1 cellular context compared by ENCODE assay signal in the genomic region with DNA sequence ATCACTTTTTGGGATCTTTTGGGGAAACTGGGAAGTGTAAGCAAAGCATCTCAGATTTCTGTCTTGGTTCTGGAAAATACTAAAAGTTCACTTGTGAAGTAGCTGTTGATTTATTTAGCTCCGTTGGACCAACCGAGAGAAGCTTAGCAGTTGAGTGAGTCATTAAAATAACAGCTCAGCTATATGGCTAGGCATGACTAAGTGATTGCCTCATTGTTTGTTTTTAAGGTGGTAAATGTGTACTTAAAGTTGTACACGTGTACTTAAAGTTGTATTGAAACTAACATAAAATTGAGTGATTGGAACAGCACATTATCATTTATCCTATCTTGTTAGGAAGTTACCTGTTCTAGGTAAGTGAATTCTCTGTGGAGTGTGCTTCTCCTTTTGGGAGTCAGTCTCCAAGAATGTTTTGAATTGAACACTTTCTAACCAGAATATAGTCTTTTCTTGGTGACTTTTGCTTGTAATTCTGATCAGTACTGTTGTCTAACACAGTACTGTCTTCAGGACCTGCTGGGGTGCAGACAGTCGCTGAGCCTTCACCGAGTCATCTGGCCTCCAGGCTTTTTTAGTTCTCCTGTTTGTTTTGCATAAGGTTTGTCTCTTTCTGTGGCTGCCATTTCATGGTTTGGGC.
TF ChIP-seq lines count a peak whose summit lies in the region.

No MANE protein-coding gene starts in this region.

TF ChIP-seq in K562, 482 proteins besides CTCF, POLR2A, EP300 and RAD21 (continued from another document and continues in another):
- no peak for TF ChIP-seq ZBTB7A (IDR thresholded peaks at IDR 0.05; ENCODE audit: borderline replicate concordance, control insufficient read depth, low read depth, low read length)
- TF ChIP-seq ZNF583 (CRISPR knock-in tag; IDR thresholded peaks at IDR 0.05), result no peak
- no peak for TF ChIP-seq RBBP5 (IDR thresholded peaks at IDR 0.05; ENCODE audit: borderline replicate concordance, insufficient read depth, low read length, poor library complexity, severe bottlenecking)
- TF ChIP-seq ZNF184 (CRISPR knock-in tag; IDR thresholded peaks at IDR 0.05), result no peak
- no peak for TF ChIP-seq ARID2 (IDR thresholded peaks at IDR 0.05)
- no peak for TF ChIP-seq ZNF644 (tag; IDR thresholded peaks at IDR 0.05; ENCODE audit: low read depth)
- no peak for TF ChIP-seq ZNF764 (CRISPR knock-in tag; IDR thresholded peaks at IDR 0.05; ENCODE audit: low read depth)
- TF ChIP-seq TCFL5 (CRISPR knock-in tag; conservative IDR thresholded peaks at IDR 0.05), result no peak
- TF ChIP-seq CBX8 (IDR thresholded peaks at IDR 0.05; ENCODE audit: borderline replicate concordance, extremely low read depth, low read depth, low read length, poor library complexity, severe bottlenecking), result no peak
- TF ChIP-seq MAFK (IDR thresholded peaks at IDR 0.05; ENCODE audit: low read length), result peak; percentile 80
- no peak for TF ChIP-seq PHB (CRISPR knock-in tag; IDR thresholded peaks at IDR 0.05)
- TF ChIP-seq TARDBP (IDR thresholded peaks at IDR 0.05), result no peak
- TF ChIP-seq NR3C1 (CRISPR knock-in tag; IDR thresholded peaks at IDR 0.05), result no peak
- TF ChIP-seq, protein P1, sequence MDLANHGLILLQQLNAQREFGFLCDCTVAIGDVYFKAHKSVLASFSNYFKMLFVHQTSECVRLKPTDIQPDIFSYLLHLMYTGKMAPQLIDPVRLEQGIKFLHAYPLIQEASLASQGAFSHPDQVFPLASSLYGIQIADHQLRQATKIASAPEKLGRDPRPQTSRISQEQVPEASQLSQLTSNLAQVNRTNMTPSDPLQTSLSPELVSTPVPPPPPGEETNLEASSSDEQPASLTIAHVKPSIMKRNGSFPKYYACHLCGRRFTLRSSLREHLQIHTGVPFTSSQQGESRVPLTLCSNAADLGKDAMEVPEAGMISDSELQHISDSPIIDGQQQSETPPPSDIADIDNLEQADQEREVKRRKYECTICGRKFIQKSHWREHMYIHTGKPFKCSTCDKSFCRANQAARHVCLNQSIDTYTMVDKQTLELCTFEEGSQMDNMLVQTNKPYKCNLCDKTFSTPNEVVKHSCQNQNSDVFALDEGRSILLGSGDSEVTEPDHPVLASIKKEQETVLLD (IDR thresholded peaks at IDR 0.05), result no peak
- TF ChIP-seq, protein P2, sequence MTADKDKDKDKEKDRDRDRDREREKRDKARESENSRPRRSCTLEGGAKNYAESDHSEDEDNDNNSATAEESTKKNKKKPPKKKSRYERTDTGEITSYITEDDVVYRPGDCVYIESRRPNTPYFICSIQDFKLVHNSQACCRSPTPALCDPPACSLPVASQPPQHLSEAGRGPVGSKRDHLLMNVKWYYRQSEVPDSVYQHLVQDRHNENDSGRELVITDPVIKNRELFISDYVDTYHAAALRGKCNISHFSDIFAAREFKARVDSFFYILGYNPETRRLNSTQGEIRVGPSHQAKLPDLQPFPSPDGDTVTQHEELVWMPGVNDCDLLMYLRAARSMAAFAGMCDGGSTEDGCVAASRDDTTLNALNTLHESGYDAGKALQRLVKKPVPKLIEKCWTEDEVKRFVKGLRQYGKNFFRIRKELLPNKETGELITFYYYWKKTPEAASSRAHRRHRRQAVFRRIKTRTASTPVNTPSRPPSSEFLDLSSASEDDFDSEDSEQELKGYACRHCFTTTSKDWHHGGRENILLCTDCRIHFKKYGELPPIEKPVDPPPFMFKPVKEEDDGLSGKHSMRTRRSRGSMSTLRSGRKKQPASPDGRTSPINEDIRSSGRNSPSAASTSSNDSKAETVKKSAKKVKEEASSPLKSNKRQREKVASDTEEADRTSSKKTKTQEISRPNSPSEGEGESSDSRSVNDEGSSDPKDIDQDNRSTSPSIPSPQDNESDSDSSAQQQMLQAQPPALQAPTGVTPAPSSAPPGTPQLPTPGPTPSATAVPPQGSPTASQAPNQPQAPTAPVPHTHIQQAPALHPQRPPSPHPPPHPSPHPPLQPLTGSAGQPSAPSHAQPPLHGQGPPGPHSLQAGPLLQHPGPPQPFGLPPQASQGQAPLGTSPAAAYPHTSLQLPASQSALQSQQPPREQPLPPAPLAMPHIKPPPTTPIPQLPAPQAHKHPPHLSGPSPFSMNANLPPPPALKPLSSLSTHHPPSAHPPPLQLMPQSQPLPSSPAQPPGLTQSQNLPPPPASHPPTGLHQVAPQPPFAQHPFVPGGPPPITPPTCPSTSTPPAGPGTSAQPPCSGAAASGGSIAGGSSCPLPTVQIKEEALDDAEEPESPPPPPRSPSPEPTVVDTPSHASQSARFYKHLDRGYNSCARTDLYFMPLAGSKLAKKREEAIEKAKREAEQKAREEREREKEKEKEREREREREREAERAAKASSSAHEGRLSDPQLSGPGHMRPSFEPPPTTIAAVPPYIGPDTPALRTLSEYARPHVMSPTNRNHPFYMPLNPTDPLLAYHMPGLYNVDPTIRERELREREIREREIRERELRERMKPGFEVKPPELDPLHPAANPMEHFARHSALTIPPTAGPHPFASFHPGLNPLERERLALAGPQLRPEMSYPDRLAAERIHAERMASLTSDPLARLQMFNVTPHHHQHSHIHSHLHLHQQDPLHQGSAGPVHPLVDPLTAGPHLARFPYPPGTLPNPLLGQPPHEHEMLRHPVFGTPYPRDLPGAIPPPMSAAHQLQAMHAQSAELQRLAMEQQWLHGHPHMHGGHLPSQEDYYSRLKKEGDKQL (CRISPR knock-in tag; IDR thresholded peaks at IDR 0.05; ENCODE audit: borderline replicate concordance), result no peak
- TF ChIP-seq MCM5 (IDR thresholded peaks at IDR 0.05; ENCODE audit: low read depth), result no peak
- no peak for TF ChIP-seq DIDO1 (tag; IDR thresholded peaks at IDR 0.05; ENCODE audit: low read depth)
- TF ChIP-seq ARNT (IDR thresholded peaks at IDR 0.05), result peak in 1 of 2 experiments; percentile 61; a peak in 1 of 4 replicates
- TF ChIP-seq CHD4 (IDR thresholded peaks at IDR 0.05; ENCODE audit: insufficient read depth, insufficient replicate concordance, low read depth, low read length, poor library complexity, severe bottlenecking), result no peak
- no peak for TF ChIP-seq ZKSCAN3 (CRISPR knock-in tag; IDR thresholded peaks at IDR 0.05)
- TF ChIP-seq ELF2 (CRISPR knock-in tag; IDR thresholded peaks at IDR 0.05), result no peak
- TF ChIP-seq NFYB (IDR thresholded peaks at IDR 0.05; ENCODE audit: extremely low read depth, insufficient read length), result no peak
- peak; percentile 16 for TF ChIP-seq RBM25 (IDR thresholded peaks at IDR 0.05; ENCODE audit: low read depth, low read length, severe bottlenecking)
- TF ChIP-seq NR2C2 (CRISPR knock-in tag; IDR thresholded peaks at IDR 0.05), result no peak
- TF ChIP-seq NR2C2 (tag; IDR thresholded peaks at IDR 0.05), result no peak
- TF ChIP-seq, protein P3, sequence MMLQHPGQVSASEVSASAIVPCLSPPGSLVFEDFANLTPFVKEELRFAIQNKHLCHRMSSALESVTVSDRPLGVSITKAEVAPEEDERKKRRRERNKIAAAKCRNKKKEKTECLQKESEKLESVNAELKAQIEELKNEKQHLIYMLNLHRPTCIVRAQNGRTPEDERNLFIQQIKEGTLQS (IDR thresholded peaks at IDR 0.05), result peak; percentile 98
- TF ChIP-seq, protein P3 (CRISPR knock-in tag; conservative IDR thresholded peaks at IDR 0.05), result no peak
- no peak for TF ChIP-seq KDM2B (CRISPR knock-in tag; IDR thresholded peaks at IDR 0.05)
- TF ChIP-seq, protein P4, sequence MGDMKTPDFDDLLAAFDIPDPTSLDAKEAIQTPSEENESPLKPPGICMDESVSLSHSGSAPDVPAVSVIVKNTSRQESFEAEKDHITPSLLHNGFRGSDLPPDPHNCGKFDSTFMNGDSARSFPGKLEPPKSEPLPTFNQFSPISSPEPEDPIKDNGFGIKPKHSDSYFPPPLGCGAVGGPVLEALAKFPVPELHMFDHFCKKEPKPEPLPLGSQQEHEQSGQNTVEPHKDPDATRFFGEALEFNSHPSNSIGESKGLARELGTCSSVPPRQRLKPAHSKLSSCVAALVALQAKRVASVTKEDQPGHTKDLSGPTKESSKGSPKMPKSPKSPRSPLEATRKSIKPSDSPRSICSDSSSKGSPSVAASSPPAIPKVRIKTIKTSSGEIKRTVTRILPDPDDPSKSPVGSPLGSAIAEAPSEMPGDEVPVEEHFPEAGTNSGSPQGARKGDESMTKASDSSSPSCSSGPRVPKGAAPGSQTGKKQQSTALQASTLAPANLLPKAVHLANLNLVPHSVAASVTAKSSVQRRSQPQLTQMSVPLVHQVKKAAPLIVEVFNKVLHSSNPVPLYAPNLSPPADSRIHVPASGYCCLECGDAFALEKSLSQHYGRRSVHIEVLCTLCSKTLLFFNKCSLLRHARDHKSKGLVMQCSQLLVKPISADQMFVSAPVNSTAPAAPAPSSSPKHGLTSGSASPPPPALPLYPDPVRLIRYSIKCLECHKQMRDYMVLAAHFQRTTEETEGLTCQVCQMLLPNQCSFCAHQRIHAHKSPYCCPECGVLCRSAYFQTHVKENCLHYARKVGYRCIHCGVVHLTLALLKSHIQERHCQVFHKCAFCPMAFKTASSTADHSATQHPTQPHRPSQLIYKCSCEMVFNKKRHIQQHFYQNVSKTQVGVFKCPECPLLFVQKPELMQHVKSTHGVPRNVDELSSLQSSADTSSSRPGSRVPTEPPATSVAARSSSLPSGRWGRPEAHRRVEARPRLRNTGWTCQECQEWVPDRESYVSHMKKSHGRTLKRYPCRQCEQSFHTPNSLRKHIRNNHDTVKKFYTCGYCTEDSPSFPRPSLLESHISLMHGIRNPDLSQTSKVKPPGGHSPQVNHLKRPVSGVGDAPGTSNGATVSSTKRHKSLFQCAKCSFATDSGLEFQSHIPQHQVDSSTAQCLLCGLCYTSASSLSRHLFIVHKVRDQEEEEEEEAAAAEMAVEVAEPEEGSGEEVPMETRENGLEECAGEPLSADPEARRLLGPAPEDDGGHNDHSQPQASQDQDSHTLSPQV (IDR thresholded peaks at IDR 0.05), result peak; percentile 67
- no peak for TF ChIP-seq TCF7L2 (IDR thresholded peaks at IDR 0.05; ENCODE audit: low read depth, low read length)
- TF ChIP-seq ZFP36 (IDR thresholded peaks at IDR 0.05; ENCODE audit: low read depth, low read length, partially characterized antibody), result no peak
- peak; percentile 53; the same call in 1 of the 2 replicates for TF ChIP-seq ZNF589 (CRISPR knock-in tag; IDR thresholded peaks at IDR 0.05; ENCODE audit: low read depth)
- no peak for TF ChIP-seq EHMT2 (IDR thresholded peaks at IDR 0.05)
- TF ChIP-seq XRCC3 (IDR thresholded peaks at IDR 0.05), result no peak
- TF ChIP-seq BACH1 (tag; IDR thresholded peaks at IDR 0.05), result no peak; the same call in 1 of the 2 replicates
- TF ChIP-seq JUN (IDR thresholded peaks at IDR 0.05; ENCODE audit: borderline replicate concordance, low read depth, low read length), result peak; percentile 92
- no peak for TF ChIP-seq JUN (CRISPR knock-in tag; IDR thresholded peaks at IDR 0.05; ENCODE audit: borderline replicate concordance)
- TF ChIP-seq SMARCA4 (IDR thresholded peaks at IDR 0.05), result peak; percentile 78
- TF ChIP-seq SUPT5H (IDR thresholded peaks at IDR 0.05), result no peak
- no peak for TF ChIP-seq RFX5 (IDR thresholded peaks at IDR 0.05; ENCODE audit: low read depth, low read length)
- no peak for TF ChIP-seq KDM4B (IDR thresholded peaks at IDR 0.05; ENCODE audit: borderline replicate concordance in 2 of 2, low read depth in 1 of 2)
- no peak for TF ChIP-seq MCM7 (IDR thresholded peaks at IDR 0.05)
- no peak for TF ChIP-seq HDAC3 (IDR thresholded peaks at IDR 0.05; ENCODE audit: borderline replicate concordance, partially characterized antibody)
- TF ChIP-seq NR1H2 (CRISPR knock-in tag; IDR thresholded peaks at IDR 0.05), result no peak
- TF ChIP-seq GATAD2A (IDR thresholded peaks at IDR 0.05), result no peak
- no peak for TF ChIP-seq ZNF41 (CRISPR knock-in tag; conservative IDR thresholded peaks at IDR 0.05)
- TF ChIP-seq, protein P5, sequence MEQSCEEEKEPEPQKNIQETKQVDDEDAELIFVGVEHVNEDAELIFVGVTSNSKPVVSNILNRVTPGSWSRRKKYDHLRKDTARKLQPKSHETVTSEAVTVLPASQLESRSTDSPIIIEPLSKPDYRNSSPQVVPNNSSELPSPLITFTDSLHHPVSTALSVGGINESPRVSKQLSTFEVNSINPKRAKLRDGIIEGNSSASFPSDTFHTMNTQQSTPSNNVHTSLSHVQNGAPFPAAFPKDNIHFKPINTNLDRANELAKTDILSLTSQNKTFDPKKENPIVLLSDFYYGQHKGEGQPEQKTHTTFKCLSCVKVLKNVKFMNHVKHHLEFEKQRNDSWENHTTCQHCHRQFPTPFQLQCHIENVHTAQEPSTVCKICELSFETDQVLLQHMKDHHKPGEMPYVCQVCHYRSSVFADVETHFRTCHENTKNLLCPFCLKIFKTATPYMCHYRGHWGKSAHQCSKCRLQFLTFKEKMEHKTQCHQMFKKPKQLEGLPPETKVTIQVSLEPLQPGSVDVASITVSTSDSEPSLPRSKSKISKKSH (CRISPR knock-in tag; IDR thresholded peaks at IDR 0.05), result no peak
- peak; percentile 74 for TF ChIP-seq NFE2 (IDR thresholded peaks at IDR 0.05; ENCODE audit: low read depth)
- TF ChIP-seq ZNF584 (CRISPR knock-in tag; IDR thresholded peaks at IDR 0.05; ENCODE audit: low read depth), result no peak
- no peak for TF ChIP-seq LEF1 (IDR thresholded peaks at IDR 0.05)
- no peak for TF ChIP-seq SP1 (CRISPR knock-in tag; IDR thresholded peaks at IDR 0.05)
- no peak for TF ChIP-seq POLR2B (IDR thresholded peaks at IDR 0.05; ENCODE audit: low read depth, partially characterized antibody)
- TF ChIP-seq, protein P6, sequence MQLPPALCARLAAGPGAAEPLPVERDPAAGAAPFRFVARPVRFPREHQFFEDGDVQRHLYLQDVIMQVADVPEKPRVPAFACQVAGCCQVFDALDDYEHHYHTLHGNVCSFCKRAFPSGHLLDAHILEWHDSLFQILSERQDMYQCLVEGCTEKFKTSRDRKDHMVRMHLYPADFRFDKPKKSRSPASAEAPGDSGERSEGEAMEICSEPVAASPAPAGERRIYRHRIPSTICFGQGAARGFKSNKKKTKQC (CRISPR knock-in tag; IDR thresholded peaks at IDR 0.05), result no peak
- TF ChIP-seq ZNF785 (CRISPR knock-in tag; IDR thresholded peaks at IDR 0.05), result no peak
- TF ChIP-seq EP400 (IDR thresholded peaks at IDR 0.05), result peak; percentile 82
- TF ChIP-seq, protein P7, sequence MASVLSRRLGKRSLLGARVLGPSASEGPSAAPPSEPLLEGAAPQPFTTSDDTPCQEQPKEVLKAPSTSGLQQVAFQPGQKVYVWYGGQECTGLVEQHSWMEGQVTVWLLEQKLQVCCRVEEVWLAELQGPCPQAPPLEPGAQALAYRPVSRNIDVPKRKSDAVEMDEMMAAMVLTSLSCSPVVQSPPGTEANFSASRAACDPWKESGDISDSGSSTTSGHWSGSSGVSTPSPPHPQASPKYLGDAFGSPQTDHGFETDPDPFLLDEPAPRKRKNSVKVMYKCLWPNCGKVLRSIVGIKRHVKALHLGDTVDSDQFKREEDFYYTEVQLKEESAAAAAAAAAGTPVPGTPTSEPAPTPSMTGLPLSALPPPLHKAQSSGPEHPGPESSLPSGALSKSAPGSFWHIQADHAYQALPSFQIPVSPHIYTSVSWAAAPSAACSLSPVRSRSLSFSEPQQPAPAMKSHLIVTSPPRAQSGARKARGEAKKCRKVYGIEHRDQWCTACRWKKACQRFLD (CRISPR knock-in tag; IDR thresholded peaks at IDR 0.05), result peak; percentile 33; the same call in 1 of the 2 replicates
- TF ChIP-seq SRF (CRISPR knock-in tag; IDR thresholded peaks at IDR 0.05), result no peak
- TF ChIP-seq ZBTB8A (IDR thresholded peaks at IDR 0.05; ENCODE audit: partially characterized antibody), result no peak
- TF ChIP-seq HIVEP1 (CRISPR knock-in tag; IDR thresholded peaks at IDR 0.05), result no peak
- TF ChIP-seq ZZZ3 (IDR thresholded peaks at IDR 0.05), result no peak
- no peak for TF ChIP-seq ZNF311 (CRISPR knock-in tag; IDR thresholded peaks at IDR 0.05)
- TF ChIP-seq STAG1 (CRISPR knock-in tag; IDR thresholded peaks at IDR 0.05; ENCODE audit: borderline replicate concordance), result no peak
- no peak for TF ChIP-seq NCOA4 (IDR thresholded peaks at IDR 0.05; ENCODE audit: partially characterized antibody)
